In genomic region chr17:61904094-61904710, GRCh38 we compare ENCODE assay signal across 13 cellular contexts. TPM values are rescaled to one million over a fixed set of nuclear protein-coding genes. Genes with fewer than 3 reads are reported as not detected.
DNase-seq lines count a peak whose midpoint lies in the region; ATAC-seq and TF ChIP-seq lines count a peak whose summit lies in the region.
"Had no signal": no experiment of that assay in that cellular context is flagged by ENCODE, and none has a peak within 500 bp of the region (broad histone marks: within the 10 kb centered on the region; RNA-seq: fewer than 3 reads in every experiment).

No MANE protein-coding gene starts in this region.

- peak overlapping the region; percentile 8 to 68 (median 63) for H3K4me3 Mint-ChIP-seq in T-cell
- peak overlapping the region; percentile 59 for H3K4me3 Mint-ChIP-seq in natural killer cell
- H3K4me3 Mint-ChIP-seq: nephron had no signal

- intact Hi-C loops in natural killer cell (cut with micrococcal nuclease), result no loop called here
- intact Hi-C loops in dorsolateral prefrontal cortex (cut with DNase I), result no loop called here

- H3K27me3 ChIP-seq in dorsolateral prefrontal cortex, result no peaks in the 10 kb centered on the region

- peaks cover 43% of the 10 kb centered on the region for H3K36me3 Mint-ChIP-seq in T-cell
- peaks cover 8% of the 10 kb centered on the region for H3K36me3 Mint-ChIP-seq in natural killer cell

- H3K4me3 ChIP-seq in dorsolateral prefrontal cortex, result no peak overlapping the region

- H3K27ac ChIP-seq in dorsolateral prefrontal cortex, result no peak overlapping the region

- H3K27me3 Mint-ChIP-seq in T-cell (no peaks in the 10 kb centered on the region), natural killer cell (ENCODE audit: low read depth in 2 of 2) (no peaks in the 10 kb centered on the region)

- CTCF ChIA-PET in T-cell (lab: Charles Lee), result interaction anchor here in 1 of 2 donors (0.7 to 1.4 kb wide), 3 partner anchors 41 to 584 kb away, joined by 3 to 4 read pairs (median 4); partner anchors contain the start of gene BRIP1

- peak in 29 of 34 experiments; percentile 10 to 54 (median 21) for DNase-seq in T-cell
- no peak for DNase-seq in natural killer cell
- no peak for DNase-seq in NOMO-1 (lab: John Stamatoyannopoulos, UW; ENCODE audit: unreplicated experiment in 2 of 2)
- DNase-seq in HuH-7 (ENCODE audit: low spot score), result no peak
- DNase-seq in NCI-H748 treated with DMSO at 0.1 percent for 48 hours (lab: John Stamatoyannopoulos, UW), result no peak
- no peak for DNase-seq in dorsolateral prefrontal cortex
- DNase-seq: cerebellar nuclear complex, GF-D8, hypothalamus, NCI-H1694 treated with DMSO at 0.1 percent for 48 hours had no signal

- H3K4me1 Mint-ChIP-seq in T-cell (peaks cover 0 to 10% (median 4%) of the 10 kb centered on the region in 3 donors), natural killer cell (peaks cover 0 to 12% of the 10 kb centered on the region in 2 donors)
- H3K4me1 Mint-ChIP-seq: nephron had no signal

- H3K9me3 Mint-ChIP-seq in T-cell (no peaks in the 10 kb centered on the region), natural killer cell (no peaks in the 10 kb centered on the region)
- H3K9me3 Mint-ChIP-seq: nephron had no signal

- no peak for TF ChIP-seq CTCF in natural killer cell (IDR thresholded peaks at IDR 0.05)
- TF ChIP-seq CTCF in dorsolateral prefrontal cortex (IDR thresholded peaks at IDR 0.05 in 54 of 56, conservative IDR thresholded peaks at IDR 0.05 in 2 of 56; ENCODE audit: low read depth in 1 of 56, partially characterized antibody in 56 of 56), result no peak

- POLR2A ChIA-PET in T-cell (lab: Charles Lee), result interaction anchor here in 1 of 2 donors (0.5 to 0.8 kb wide), 2 partner anchors 15 to 162 kb away, joined by 3 to 4 read pairs; no protein-coding TSS in a partner anchor

- H3K27ac Mint-ChIP-seq in T-cell (peak overlapping the region; percentile 85 to 87), natural killer cell (peak overlapping the region; percentile 85 to 87)
- H3K27ac Mint-ChIP-seq: nephron had no signal

- ATAC-seq in GM18520 (IDR thresholded peaks at IDR 0.05; ENCODE audit: unreplicated experiment), result peak; percentile 73
- peak; percentile 69 for ATAC-seq in GM21723 (IDR thresholded peaks at IDR 0.05; ENCODE audit: unreplicated experiment)
- ATAC-seq in T-cell (replicated peaks in 1 of 4), result peak in 3 of 4 experiments; percentile 73 to 77 (median 77)
- peak; percentile 83 to 97 (median 83) for ATAC-seq in natural killer cell

RNA-seq across cellular contexts. Expression of gene INTS2, which starts 23.6 kb away (rescaled TPM):
- total RNA-seq in T-cell (10 to 100 TPM; 15.2 to 21.2 (median 16.9) TPM), natural killer cell (10 to 100 TPM; 14.2 to 21.0 (median 14.6) TPM), dorsolateral prefrontal cortex (10 to 100 TPM; 15.2 to 33.0 (median 21.8) TPM)

RNA-seq across cellular contexts. Expression of gene BRIP1, which starts 40.9 kb away (rescaled TPM):
- total RNA-seq in T-cell (1 to 10 TPM; 1.4 to 3.5 (median 1.7) TPM), natural killer cell (1 to 10 TPM; 2.7 to 3.7 (median 2.9) TPM), dorsolateral prefrontal cortex (1 to 10 TPM in 94 of 120 experiments, under 1 TPM in 26; 0.47 to 3.9 (median 1.4) TPM)

Comparison
In these comparisons a context has a peak if more than half of its experiments do, and no peak if none do; other contexts are left out.
1. DNase-seq: peak in T-cell (29 of 34); none in natural killer cell (single experiment), NOMO-1 (0 of 2), HuH-7 (single experiment), NCI-H748 treated with DMSO at 0.1 percent for 48 hours (single experiment) and dorsolateral prefrontal cortex (0 of 10).
2. Peak in every context shown above with its lines, with median percentiles within 50 percentile points of each other: ATAC-seq.